8 cellular contexts compared by ENCODE assay signal in the genomic region with DNA sequence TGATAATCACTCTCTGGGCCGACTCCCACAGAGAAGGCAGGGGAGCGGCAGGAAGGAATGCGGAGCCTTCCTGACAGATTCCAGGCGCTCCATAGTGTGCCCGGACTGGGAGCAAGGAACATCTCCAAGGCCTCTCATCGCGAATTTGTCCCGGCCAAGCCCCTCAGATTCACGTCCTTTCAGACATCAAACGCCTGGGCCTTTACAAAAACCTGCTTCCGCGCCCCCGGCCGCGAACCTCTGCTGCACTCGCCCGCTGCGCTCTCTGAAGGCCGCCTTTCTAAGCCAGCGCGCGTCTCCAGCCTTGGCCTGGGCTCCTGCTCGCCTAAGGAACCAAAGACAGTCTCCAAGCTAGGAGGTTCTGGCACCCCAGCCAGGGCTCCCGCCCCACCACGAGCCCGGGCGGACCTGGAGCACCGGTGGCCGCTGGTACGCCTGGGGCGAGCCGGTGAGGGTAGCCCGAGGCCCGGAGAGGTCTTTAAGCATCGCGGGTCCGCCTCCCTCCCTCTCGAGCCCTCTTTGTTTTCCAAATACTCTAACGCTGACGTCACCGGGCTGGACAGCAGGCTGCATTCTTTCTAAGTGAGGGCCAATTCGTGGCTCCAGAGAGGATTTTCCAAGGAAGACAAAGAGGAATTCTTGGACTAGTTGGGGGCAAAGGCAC. TPM values are rescaled to one million over a fixed set of nuclear protein-coding genes. Genes with fewer than 3 reads are reported as not detected.
DNase-seq lines count a peak whose midpoint lies in the region; ATAC-seq lines count a peak whose summit lies in the region.

No MANE protein-coding gene starts in this region.

- peak overlapping the region; percentile 100 for H3K9ac ChIP-seq in skeletal muscle satellite cell (ENCODE audit: low read depth, low read length)

- peaks cover 55% of the 10 kb centered on the region for H3K36me3 ChIP-seq in skeletal muscle satellite cell (ENCODE audit: insufficient read depth, low read length)

- peak overlapping the region; percentile 100 for H3K4me3 ChIP-seq in skeletal muscle satellite cell (ENCODE audit: low read length)

- peak overlapping the region; percentile 98 for H3K4me2 ChIP-seq in skeletal muscle satellite cell (ENCODE audit: low read length)

- H3K27me3 ChIP-seq in skeletal muscle satellite cell (ENCODE audit: control insufficient read depth, insufficient read depth, low read length) = no peaks in the 10 kb centered on the region

- in situ Hi-C loops in KBM-7 (cut with MboI; ENCODE audit: low pct_unique_long_range_greater_than_20kb, low sequenced_read_pairs) = no loop called here

- H3K4me1 ChIP-seq in skeletal muscle satellite cell (ENCODE audit: control insufficient read depth, insufficient read depth, low read length) = peaks cover 51% of the 10 kb centered on the region

- DNase-seq in EL (peak; percentile 92), NCI-H460 (ENCODE audit: extremely low read depth, low read depth) (peak; percentile 64), cerebellum (ENCODE audit: low spot score) (peak; percentile 83), iris pigment epithelial cell (ENCODE audit: low read depth) (peak; percentile 92), KBM-7 (no peak)

- H3K9me3 ChIP-seq in skeletal muscle satellite cell (replicated peaks; ENCODE audit: low read length) = no peaks in the 10 kb centered on the region

- ATAC-seq in GM21390 (IDR thresholded peaks at IDR 0.05; ENCODE audit: unreplicated experiment) = no peak
- ATAC-seq in HG03108 (IDR thresholded peaks at IDR 0.05; ENCODE audit: unreplicated experiment) = no peak

RNA-seq across cellular contexts. Expression of a gene that starts 0.8 kb away (rescaled TPM):
- total RNA-seq in NCI-H460 (2014; rRNA removed; shearing (Covaris generic)) = 38.6 and 42.3 TPM in 2 replicates
- 52.2 and 73.8 TPM in 2 replicates for polyA plus RNA-seq in NCI-H460 (2014; cell fraction: nucleus; rRNA removed)
- total RNA-seq in cerebellum = 49.3 TPM
- total RNA-seq in skeletal muscle satellite cell (2012; rRNA removed) = 40.8 and 77.5 TPM in 2 replicates
